ENCODE assay signal across 8 cellular contexts in genomic region chr5:10761842-10762165, GRCh38. TPM values are rescaled to one million over a fixed set of nuclear protein-coding genes. Genes with fewer than 3 reads are reported as not detected.
A peak's percentile ranks its signal among the peaks of the same experiment; 100 is the strongest.
DNase-seq lines count a peak whose midpoint lies in the region; TF ChIP-seq lines count a peak whose summit lies in the region.

No MANE protein-coding gene starts in this region.

- peaks cover 38% of the 10 kb centered on the region for H3K79me2 ChIP-seq in MM.1S (ENCODE audit: low read length)

- H3K27me3 ChIP-seq in MM.1S (replicated peaks; ENCODE audit: insufficient read depth, low read length) (no peaks in the 10 kb centered on the region), muscle layer of duodenum (ENCODE audit: low read depth, low read length) (no peaks in the 10 kb centered on the region)

- H3K4me3 ChIP-seq in MM.1S (ENCODE audit: low read length): peak overlapping the region; percentile 64; the same call in 1 of the 2 replicates
- peak overlapping the region; percentile 54 to 62 for H3K4me3 ChIP-seq in muscle layer of duodenum (ENCODE audit: low read depth in 1 of 2, low read length in 2 of 2)

- H3K9ac ChIP-seq in MM.1S (ENCODE audit: low read length): peak overlapping the region; percentile 53; the same call in 1 of the 2 replicates

- H3K4me2 ChIP-seq in MM.1S (ENCODE audit: low read depth, low read length): peak overlapping the region; percentile 86; the same call in 1 of the 2 replicates

- H3K4me1 Mint-ChIP-seq in T-helper 2 cell treated with Interferon-gamma antibody and Interleukin-4, amounts not matched to agents 5 μg/mL and 100 μg/mL, for 36 hours (ENCODE audit: low read depth): peaks cover 25% of the 10 kb centered on the region
- H3K4me1 Mint-ChIP-seq in chondrocyte (ENCODE audit: low read depth): peaks cover 46% of the 10 kb centered on the region

- no peak for DNase-seq in T-helper 2 cell treated with Interferon-gamma antibody and Interleukin-4, amounts not matched to agents 5 μg/mL and 100 μg/mL, for 36 hours (ENCODE audit: low spot score)
- DNase-seq in T-helper 2 cell: no peak
- DNase-seq in MM.1S: no peak
- no peak for DNase-seq in chondrocyte (ENCODE audit: low spot score)
- DNase-seq in activated CD4-positive, CD25-positive, alpha-beta regulatory T cell (lab: John Stamatoyannopoulos, UW): no peak
- no peak for DNase-seq in KBM-7
- DNase-seq in NCI-H1694 (lab: John Stamatoyannopoulos, UW): no peak

- H3K27ac ChIP-seq in MM.1S (ENCODE audit: low read length) (no peak overlapping the region), muscle layer of duodenum (ENCODE audit: low read length) (peak overlapping the region; percentile 76)

- peaks cover 8% of the 10 kb centered on the region for H3K36me3 Mint-ChIP-seq in T-helper 2 cell treated with Interferon-gamma antibody and Interleukin-4, amounts not matched to agents 5 μg/mL and 100 μg/mL, for 36 hours (ENCODE audit: low read depth)
- peaks cover 3% of the 10 kb centered on the region for H3K36me3 Mint-ChIP-seq in chondrocyte (ENCODE audit: low read depth)

- H3F3A ChIP-seq in MM.1S (ENCODE audit: insufficient read depth, low read length): 0 out of 2 replicates have a peak, but pooled peaks cover 6% of the 10 kb centered on the region

- H2AFZ ChIP-seq in MM.1S (ENCODE audit: low read length): peak overlapping the region; percentile 82

- H3K4me1 ChIP-seq in MM.1S (ENCODE audit: low read length) (0 out of 2 replicates have a peak, but pooled peaks cover 7% of the 10 kb centered on the region), muscle layer of duodenum (ENCODE audit: control insufficient read depth in 1 of 2, insufficient read depth in 2 of 2, low read length in 2 of 2) (peaks cover 8 to 28% of the 10 kb centered on the region in 2 donors)

- in situ Hi-C loops in KBM-7 (cut with MboI; ENCODE audit: low pct_unique_long_range_greater_than_20kb, low sequenced_read_pairs): no loop called here

- H3K9me2 ChIP-seq in MM.1S (replicated peaks; ENCODE audit: insufficient read depth, low read length): no peaks in the 10 kb centered on the region

- no peaks in the 10 kb centered on the region for H4K20me1 ChIP-seq in MM.1S (ENCODE audit: insufficient read depth, low read length)

- peak overlapping the region; percentile 75 for H3K4me3 Mint-ChIP-seq in T-helper 2 cell treated with Interferon-gamma antibody and Interleukin-4, amounts not matched to agents 5 μg/mL and 100 μg/mL, for 36 hours
- peak overlapping the region; percentile 69 for H3K4me3 Mint-ChIP-seq in chondrocyte (ENCODE audit: unreplicated experiment)

- TF ChIP-seq CTCF in MM.1S (IDR thresholded peaks at IDR 0.05; ENCODE audit: low read length): no peak
- no peak for TF ChIP-seq CTCF in chondrocyte (IDR thresholded peaks at IDR 0.05)

- H3K9me3 Mint-ChIP-seq in T-helper 2 cell treated with Interferon-gamma antibody and Interleukin-4, amounts not matched to agents 5 μg/mL and 100 μg/mL, for 36 hours: no peaks in the 10 kb centered on the region
- no peaks in the 10 kb centered on the region for H3K9me3 Mint-ChIP-seq in chondrocyte (ENCODE audit: low read depth)

- H3K36me3 ChIP-seq in MM.1S (replicated peaks; ENCODE audit: insufficient read depth, low read length) (no peaks in the 10 kb centered on the region), muscle layer of duodenum (ENCODE audit: control insufficient read depth in 1 of 2, insufficient read depth in 2 of 2, low read length in 2 of 2) (peaks cover 0 to 4% of the 10 kb centered on the region in 2 donors)

- peak overlapping the region; percentile 41 for H3K27ac Mint-ChIP-seq in T-helper 2 cell treated with Interferon-gamma antibody and Interleukin-4, amounts not matched to agents 5 μg/mL and 100 μg/mL, for 36 hours
- peak overlapping the region; percentile 90 for H3K27ac Mint-ChIP-seq in chondrocyte (ENCODE audit: unreplicated experiment)

- H3K9me3 ChIP-seq in MM.1S (replicated peaks; ENCODE audit: insufficient read depth, low read length): no peaks in the 10 kb centered on the region
- H3K9me3 ChIP-seq in muscle layer of duodenum (ENCODE audit: control insufficient read depth in 1 of 2, low read length in 2 of 2): no peaks in the 10 kb centered on the region

- peaks cover 8% of the 10 kb centered on the region for H3K27me3 Mint-ChIP-seq in T-helper 2 cell treated with Interferon-gamma antibody and Interleukin-4, amounts not matched to agents 5 μg/mL and 100 μg/mL, for 36 hours (ENCODE audit: low read depth)
- no peaks in the 10 kb centered on the region for H3K27me3 Mint-ChIP-seq in chondrocyte (ENCODE audit: low read depth)

RNA-seq across cellular contexts. Expression of gene DAP, which starts 0.8 kb away (rescaled TPM):
- total RNA-seq in chondrocyte: 210 to 235 TPM (median 234 TPM) in 3 replicates
